Comparison of ENCODE assay signal across 22 cellular contexts in the genomic region with DNA sequence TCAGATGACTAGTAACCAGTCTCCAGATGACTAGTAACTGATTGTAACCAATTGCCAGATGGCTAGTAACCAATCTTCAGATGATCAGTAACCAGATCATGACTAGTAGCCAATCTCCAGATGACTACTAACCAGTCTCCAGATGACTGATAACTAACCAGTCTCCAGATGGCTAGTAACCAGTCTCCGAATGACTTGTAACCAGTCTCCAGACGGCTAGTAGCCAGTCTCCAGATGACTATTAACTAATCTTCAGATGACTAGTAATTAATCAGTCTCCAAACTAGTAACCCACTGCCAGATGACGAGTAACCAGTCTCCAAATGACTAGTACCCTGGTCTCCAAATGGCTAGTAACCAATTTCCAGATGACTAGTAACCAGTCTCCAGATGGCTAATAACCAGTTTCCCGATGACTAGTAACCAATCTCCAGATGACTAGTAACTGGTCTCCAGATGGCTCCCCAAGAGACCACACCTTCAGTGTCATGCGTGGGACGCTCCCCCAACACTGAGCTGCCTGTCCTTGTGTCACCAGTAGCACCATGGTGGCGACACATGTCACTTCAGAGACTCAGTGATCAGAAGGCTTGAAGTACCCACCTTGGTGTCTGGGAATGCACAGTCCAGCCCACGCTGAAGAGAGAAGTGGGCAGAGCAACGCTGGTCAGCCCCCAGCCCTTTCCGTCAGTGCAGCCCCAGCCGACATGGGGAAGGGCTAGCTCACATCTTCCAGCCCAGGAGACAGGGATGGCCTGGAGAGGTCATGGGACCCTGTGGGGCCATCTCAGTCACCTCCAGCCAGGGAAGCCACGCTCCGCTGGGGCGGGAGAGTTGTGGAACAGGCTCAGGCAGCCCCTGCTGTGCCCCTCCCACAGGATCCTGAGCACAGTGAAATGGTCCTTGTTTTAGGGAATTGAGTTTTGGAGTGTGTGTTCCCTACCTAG.
"Had no signal": no experiment of that assay in that cellular context is flagged by ENCODE, and none has a peak within 500 bp of the region (broad histone marks: within the 10 kb centered on the region; RNA-seq: fewer than 3 reads in every experiment).

No MANE protein-coding gene starts in this region.

- H3K9me3 Mint-ChIP-seq: activated naive CD4-positive, alpha-beta T cell treated with anti-CD3 and anti-CD28 coated beads, Interleukin-2, amount 50 U/mL, for 24 hours; activated T-cell treated with anti-CD3 and anti-CD28 coated beads, Interleukin-2, amount 50 U/mL, for 24 hours; activated T-helper 1 cell treated with anti-CD3 and anti-CD28 coated beads, Interleukin-12 subunit alpha, Interleukin-12 subunit beta, Interleukin-2, Interleukin-4 antibody, amounts not matched to agents 30 ng/mL and 10 ng/mL and 1 ng/mL, durations not matched to agents 14 hours and 24 hours and 36 hours had no signal

- H3K27ac Mint-ChIP-seq: activated naive CD4-positive, alpha-beta T cell treated with anti-CD3 and anti-CD28 coated beads, Interleukin-2, amount 50 U/mL, for 24 hours; activated T-cell treated with anti-CD3 and anti-CD28 coated beads, Interleukin-2, amount 50 U/mL, for 24 hours; activated T-helper 1 cell treated with anti-CD3 and anti-CD28 coated beads, Interleukin-12 subunit alpha, Interleukin-12 subunit beta, Interleukin-2, Interleukin-4 antibody, amounts not matched to agents 30 ng/mL and 10 ng/mL and 1 ng/mL, durations not matched to agents 14 hours and 24 hours and 36 hours; T-helper 1 cell treated with Interleukin-12 subunit alpha and Interleukin-12 subunit beta and Interleukin-4 antibody, amounts not matched to agents 30 μg/mL and 1 μg/mL, for 36 hours had no signal

- ATAC-seq: activated CD4-positive, CD25-positive, alpha-beta regulatory T cell treated with anti-CD3 and anti-CD28 coated beads, Interleukin-2, amount 50 U/mL, for 24 hours; Panc1; Right ventricle myocardium inferior had no signal

- DNase-seq: activated CD4-positive, alpha-beta T cell treated with anti-CD3 and anti-CD28 coated beads for 4 hours; activated CD4-positive, alpha-beta T cell treated with anti-CD3 and anti-CD28 coated beads, Interleukin-2, amount 50 U/mL, for 4 hours; activated effector memory CD4-positive, alpha-beta T cell treated with Interleukin-2 at 50 U/mL for 16 hours; activated naive CD4-positive, alpha-beta T cell; activated T-cell treated with anti-CD3 and anti-CD28 coated beads, Interleukin-2, amount 50 U/mL, for 24 hours; aorta; caudate nucleus; Kasumi-1; KBM-7; NCI-H1930; NCI-H2171; NCI-H2227 treated with DMSO at 0.1 percent for 48 hours; NK-92 treated with Interleukin-12 subunit alpha and Interleukin-12 subunit beta, amount 100 ng/mL, for 24 hours; OCI-M1; RPMI8226; SJCRH30 had no signal

- H3K4me3 Mint-ChIP-seq: activated naive CD4-positive, alpha-beta T cell treated with anti-CD3 and anti-CD28 coated beads, Interleukin-2, amount 50 U/mL, for 24 hours; activated T-cell treated with anti-CD3 and anti-CD28 coated beads, Interleukin-2, amount 50 U/mL, for 24 hours; activated T-helper 1 cell treated with anti-CD3 and anti-CD28 coated beads, Interleukin-12 subunit alpha, Interleukin-12 subunit beta, Interleukin-2, Interleukin-4 antibody, amounts not matched to agents 30 ng/mL and 10 ng/mL and 1 ng/mL, durations not matched to agents 14 hours and 24 hours and 36 hours; T-helper 1 cell treated with Interleukin-12 subunit alpha and Interleukin-12 subunit beta and Interleukin-4 antibody, amounts not matched to agents 30 μg/mL and 1 μg/mL, for 36 hours had no signal

- H3K36me3 Mint-ChIP-seq: activated naive CD4-positive, alpha-beta T cell treated with anti-CD3 and anti-CD28 coated beads, Interleukin-2, amount 50 U/mL, for 24 hours had no signal
